In the genomic region with DNA sequence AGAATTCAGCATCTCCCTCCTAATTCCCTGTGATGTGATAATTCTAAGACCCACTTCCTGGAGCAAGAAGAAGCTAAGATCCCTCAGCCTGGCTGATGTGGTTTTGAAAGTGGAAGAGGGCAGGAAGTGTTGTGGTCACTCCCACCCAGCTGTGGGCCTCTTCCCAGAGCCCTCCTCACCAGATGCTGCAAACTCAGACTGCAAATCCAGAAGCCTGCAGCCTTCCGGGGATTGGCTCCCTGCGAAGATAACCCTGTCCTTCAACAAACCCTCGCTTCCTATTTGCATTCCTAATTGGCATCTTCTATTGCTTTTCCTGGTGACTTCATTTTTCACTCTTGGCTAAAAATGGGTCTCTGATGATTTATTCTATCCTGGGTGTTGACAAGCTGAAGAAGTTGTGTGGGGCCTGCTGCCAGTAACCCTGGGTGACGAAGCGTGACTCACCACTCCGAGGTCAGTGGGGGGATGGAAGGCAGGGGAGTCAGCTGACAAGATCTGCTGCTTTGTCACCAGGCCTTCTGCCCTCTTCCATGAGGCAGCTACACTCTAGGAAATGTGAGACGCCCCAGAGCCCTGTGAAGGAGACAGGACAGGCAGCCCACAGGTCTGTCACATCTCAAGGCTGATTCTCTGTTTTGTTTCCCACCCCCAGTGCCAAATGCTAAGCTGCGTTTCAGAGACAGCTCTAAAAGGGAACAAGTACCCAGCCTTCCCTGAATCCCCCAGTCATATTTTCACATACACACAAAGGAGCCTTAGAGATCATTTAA, we compare ENCODE assay signal across 8 cellular contexts.
A peak's percentile ranks its signal among the peaks of the same experiment; 100 is the strongest.
DNase-seq lines count a peak whose midpoint lies in the region; ATAC-seq and TF ChIP-seq lines count a peak whose summit lies in the region.

No MANE protein-coding gene starts in this region.

- peak; percentile 46 for TF ChIP-seq EP300 in esophagus muscularis mucosa (IDR thresholded peaks at IDR 0.05)

- peaks cover 11 to 14% (median 12%) of the 10 kb centered on the region in 3 donors for H3K4me1 Mint-ChIP-seq in naive B cell

- H3K27me3 ChIP-seq in HUES64 (ENCODE audit: insufficient read depth, low read length) (no peaks in the 10 kb centered on the region), esophagus muscularis mucosa (no peaks in the 10 kb centered on the region)

- H3K27me3 Mint-ChIP-seq in naive B cell, result peaks cover 6 to 10% (median 9%) of the 10 kb centered on the region in 3 donors

- 30% methylated on average over 8 of the region's 8 CpGs for WGBS in HUES64
- WGBS in esophagus muscularis mucosa, result 1% methylated on average over 5 of the region's 8 CpGs

- H3K9ac ChIP-seq in HUES64 (ENCODE audit: low read depth, low read length), result peak overlapping the region; percentile 62; the same call in 1 of the 2 replicates

- H3K36me3 Mint-ChIP-seq in naive B cell, result peaks cover 0 to 7% of the 10 kb centered on the region in 2 donors

- H3K27ac Mint-ChIP-seq in naive B cell, result peak overlapping the region in 5 of 6 donors; percentile 12 to 79 (median 30)

- peak overlapping the region; percentile 100 for H3K27ac ChIP-seq in C4-2B
- H3K27ac ChIP-seq in HUES64 (ENCODE audit: low read depth, low read length), result peak overlapping the region; percentile 77
- peak overlapping the region; percentile 77 to 87 (median 80) for H3K27ac ChIP-seq in esophagus muscularis mucosa (replicated peaks in 1 of 4)

- H3K4me3 Mint-ChIP-seq in naive B cell, result peak overlapping the region in 3 of 8 donors; percentile 2 to 21 (median 10)

- peak overlapping the region; percentile 9; the same call in 1 of the 2 replicates for H3K4me3 ChIP-seq in HUES64 (ENCODE audit: low read length)
- peak overlapping the region in 2 of 4 donors; percentile 2 to 28 for H3K4me3 ChIP-seq in esophagus muscularis mucosa

- H3K4me1 ChIP-seq in HUES64 (ENCODE audit: insufficient read depth, low read length), result peaks cover 39% of the 10 kb centered on the region
- peaks cover 35 to 39% (median 37%) of the 10 kb centered on the region in 4 donors for H3K4me1 ChIP-seq in esophagus muscularis mucosa

- H3K36me3 ChIP-seq in HUES64 (ENCODE audit: insufficient read depth, low read length) (no peaks in the 10 kb centered on the region), esophagus muscularis mucosa (no peaks in the 10 kb centered on the region)

- intact Hi-C loops in esophagus muscularis mucosa (cut with DNase I), result no loop called here

- ATAC-seq in GM21360 (IDR thresholded peaks at IDR 0.05; ENCODE audit: unreplicated experiment), result peak; percentile 67
- peak in 1 of 2 donors; percentile 30 for ATAC-seq in naive B cell (ENCODE audit: low read depth in 2 of 2)

- TF ChIP-seq CTCF in C4-2B (conservative IDR thresholded peaks at IDR 0.05) (no peak), esophagus muscularis mucosa (IDR thresholded peaks at IDR 0.05) (no peak)

- DNase-seq in activated T-cell treated with anti-CD3 and anti-CD28 coated beads, Interleukin-2, amount 50 U/mL, for 48 hours, result peak; percentile 92 to 94
- DNase-seq in esophagus muscularis mucosa (ENCODE audit: extremely low spot score) (peak; percentile 98), naive B cell (peak; percentile 3)
- peak; percentile 87 to 89 for DNase-seq in stimulated activated CD8-positive, alpha-beta memory T cell treated with anti-CD3 and anti-CD28 coated beads, Interleukin-7, amount 100 ng/mL, for 4 hours (ENCODE audit: low read depth in 2 of 2)

- H3K9me3 Mint-ChIP-seq in naive B cell, result peaks cover 0 to 21% (median 3%) of the 10 kb centered on the region in 7 donors

- TF ChIP-seq POLR2A in esophagus muscularis mucosa (IDR thresholded peaks at IDR 0.05; ENCODE audit: low read depth), result no peak

- H3K9me3 ChIP-seq in HUES64 (ENCODE audit: insufficient read depth, low read depth, low read length), result peaks cover 6% of the 10 kb centered on the region
- peaks cover 0 to 5% (median 2%) of the 10 kb centered on the region in 4 donors for H3K9me3 ChIP-seq in esophagus muscularis mucosa

TF ChIP-seq in PFSK-1, 5 proteins besides CTCF, POLR2A, EP300 and RAD21:
- TF ChIP-seq SIN3A (IDR thresholded peaks at IDR 0.05; ENCODE audit: borderline replicate concordance, insufficient read depth, low read length), result peak; percentile 73; the same call in 1 of the 2 replicates
- peak; percentile 30 for TF ChIP-seq POLR2AphosphoS5 (IDR thresholded peaks at IDR 0.05; ENCODE audit: low read depth, low read length)
- TF ChIP-seq TAF1 (IDR thresholded peaks at IDR 0.05; ENCODE audit: borderline replicate concordance, insufficient read depth, low read length), result no peak
- peak; percentile 93 for TF ChIP-seq FOXP2 (optimal IDR thresholded peaks at IDR 0.05; ENCODE audit: borderline replicate concordance, extremely low read depth, extremely low read length, insufficient read depth)
- TF ChIP-seq REST (IDR thresholded peaks at IDR 0.05; ENCODE audit: insufficient read depth in 1 of 2, low read depth in 2 of 2, low read length in 2 of 2), result peak; percentile 23 to 60; a peak in 2 of 4 replicates

Comparison
In these comparisons a context has a peak if more than half of its experiments do, and no peak if none do; other contexts are left out.
1. DNase-seq: peak in every context shown above with its lines; median percentile 98 in esophagus muscularis mucosa; 93 in activated T-cell treated with anti-CD3 and anti-CD28 coated beads, Interleukin-2, amount 50 U/mL, for 48 hours; 88 in stimulated activated CD8-positive, alpha-beta memory T cell treated with anti-CD3 and anti-CD28 coated beads, Interleukin-7, amount 100 ng/mL, for 4 hours; 3 in naive B cell.